8 cellular contexts compared by ENCODE assay signal in the genomic region with DNA sequence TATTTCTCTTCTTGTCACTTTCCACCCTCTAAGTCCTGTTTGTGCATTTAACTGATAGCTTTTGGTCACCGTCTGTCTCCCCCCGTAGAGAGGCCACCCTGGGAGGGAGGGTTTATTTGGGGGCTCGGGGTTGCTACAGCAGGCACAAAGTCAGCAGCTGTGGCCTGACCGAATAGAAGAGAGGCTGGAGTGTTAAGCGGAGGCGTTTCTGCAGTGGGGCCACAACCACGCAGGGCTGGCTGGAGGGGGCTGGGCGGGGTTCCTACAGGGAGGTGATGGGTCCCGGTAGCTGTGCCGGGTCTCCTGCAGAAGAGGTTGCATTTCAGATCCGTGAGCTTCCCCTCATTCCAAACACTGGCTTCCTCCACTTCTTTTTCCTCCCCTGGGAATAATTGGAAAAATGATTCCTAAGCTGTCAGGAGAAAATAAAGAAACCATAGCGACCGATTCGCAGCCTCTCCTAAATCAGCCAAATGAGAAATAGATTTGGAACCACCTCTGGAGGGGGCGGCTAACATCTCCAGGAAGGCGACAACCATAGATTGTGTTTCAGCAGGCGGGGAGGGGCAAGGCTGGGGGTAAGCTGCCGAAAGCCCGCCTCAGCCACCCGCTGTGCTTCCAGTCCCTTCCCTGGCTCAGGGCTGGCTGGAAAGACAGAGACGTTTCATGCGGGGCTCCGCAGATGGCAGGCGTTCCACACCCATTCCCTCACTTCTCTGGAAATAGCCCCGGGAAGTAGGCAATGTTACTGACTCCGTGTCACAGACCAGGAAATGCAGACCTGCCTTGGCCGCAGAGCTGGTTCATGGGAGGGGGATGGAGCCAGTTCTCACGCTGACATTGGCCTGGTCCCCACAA.
DNase-seq lines count a peak whose midpoint lies in the region; ATAC-seq, FAIRE-seq and TF ChIP-seq lines count a peak whose summit lies in the region.

No MANE protein-coding gene starts in this region.

- peak overlapping the region; percentile 47 for H3K4me2 ChIP-seq in trophoblast cell (ENCODE audit: low read length)

- no CpG with 5 or more reads among the region's 28 CpGs for WGBS in trophoblast cell (ENCODE audit: extremely low coverage, insufficient coverage, insufficient read length)

- H2AK5ac ChIP-seq in trophoblast cell (ENCODE audit: low read length), result no peak overlapping the region

- H3K4me1 ChIP-seq in trophoblast cell (ENCODE audit: control insufficient read depth in 1 of 2, insufficient read depth in 2 of 2, low read length in 2 of 2), result peaks cover 6 to 7% of the 10 kb centered on the region in 2 experiments

- H4K12ac ChIP-seq in trophoblast cell (ENCODE audit: low read depth, low read length), result no peak overlapping the region

- no peak overlapping the region for H2BK5ac ChIP-seq in trophoblast cell (ENCODE audit: low read depth, low read length, poor library complexity)

- no peaks in the 10 kb centered on the region for H3K36me3 ChIP-seq in trophoblast cell (ENCODE audit: control insufficient read depth in 1 of 2, insufficient read depth in 2 of 2, low read length in 2 of 2)

- H3K79me2 ChIP-seq in trophoblast cell (ENCODE audit: control insufficient read depth, insufficient read depth, low read length, poor library complexity), result no peaks in the 10 kb centered on the region

- TF ChIP-seq CTCF in GM20000 (IDR thresholded peaks at IDR 0.05; ENCODE audit: extremely low read depth, missing control alignments), result no peak

- peak; percentile 37 for DNase-seq in EL
- DNase-seq in left ventricle myocardium superior, result peak; percentile 66
- DNase-seq in trophoblast cell, result peak; percentile 91 to 95
- no peak for DNase-seq in GM20000 (ENCODE audit: low spot score)
- DNase-seq in GM19239 (ENCODE audit: insufficient read length, low spot score), result no peak
- no peak for DNase-seq in NCI-H1048 (lab: John Stamatoyannopoulos, UW)

- H4K91ac ChIP-seq in trophoblast cell (ENCODE audit: low read depth, low read length), result no peak overlapping the region

- no peak overlapping the region for H3K14ac ChIP-seq in trophoblast cell (ENCODE audit: low read length)

- intact Hi-C loops in left ventricle myocardium superior (cut with micrococcal nuclease), result no loop called here

- H2BK120ac ChIP-seq in trophoblast cell (ENCODE audit: insufficient read depth, low read length, poor library complexity), result no peak overlapping the region

- H3K79me1 ChIP-seq in trophoblast cell (ENCODE audit: low read length), result no peaks in the 10 kb centered on the region

- peak; percentile 84 for ATAC-seq in left ventricle myocardium superior
- no peak for ATAC-seq in HG03469 (IDR thresholded peaks at IDR 0.05; ENCODE audit: unreplicated experiment)

- H3K9ac ChIP-seq in trophoblast cell (ENCODE audit: low read length), result no peak overlapping the region

- H4K8ac ChIP-seq in trophoblast cell (ENCODE audit: low read depth, low read length), result peak overlapping the region; percentile 13

- no peak for FAIRE-seq in GM19239 (lab: Jason Lieb, UNC)

- no peak overlapping the region for H3K18ac ChIP-seq in trophoblast cell (ENCODE audit: low read length)

- H2BK12ac ChIP-seq in trophoblast cell (ENCODE audit: low read length), result no peak overlapping the region

- H3K9me3 ChIP-seq in trophoblast cell (ENCODE audit: insufficient read depth, low read depth, low read length), result no peaks in the 10 kb centered on the region

- no peak overlapping the region for H3K4me3 ChIP-seq in trophoblast cell (ENCODE audit: low read depth, low read length)

- no peaks in the 10 kb centered on the region for H3K27me3 ChIP-seq in trophoblast cell (ENCODE audit: insufficient read depth, low read length)

- H3K23ac ChIP-seq in trophoblast cell (ENCODE audit: low read length), result no peak overlapping the region

- no peak overlapping the region for H2AFZ ChIP-seq in trophoblast cell (ENCODE audit: insufficient read depth, low read length, poor library complexity)

- no peak overlapping the region for H3K4ac ChIP-seq in trophoblast cell (ENCODE audit: low read depth, low read length)

- peak overlapping the region; percentile 42 for H3K27ac ChIP-seq in angular gyrus (ENCODE audit: low read depth, low read length)
- H3K27ac ChIP-seq in trophoblast cell (ENCODE audit: low read depth, low read length), result no peak overlapping the region

Comparison
In these comparisons a context has a peak if more than half of its experiments do, and no peak if none do; other contexts are left out.
1. DNase-seq: peak in EL (single experiment), left ventricle myocardium superior (single experiment) and trophoblast cell (2 of 2); none in GM20000 (single experiment), GM19239 (single experiment) and NCI-H1048 (single experiment).